8 cellular contexts compared by ENCODE assay signal in the genomic region with DNA sequence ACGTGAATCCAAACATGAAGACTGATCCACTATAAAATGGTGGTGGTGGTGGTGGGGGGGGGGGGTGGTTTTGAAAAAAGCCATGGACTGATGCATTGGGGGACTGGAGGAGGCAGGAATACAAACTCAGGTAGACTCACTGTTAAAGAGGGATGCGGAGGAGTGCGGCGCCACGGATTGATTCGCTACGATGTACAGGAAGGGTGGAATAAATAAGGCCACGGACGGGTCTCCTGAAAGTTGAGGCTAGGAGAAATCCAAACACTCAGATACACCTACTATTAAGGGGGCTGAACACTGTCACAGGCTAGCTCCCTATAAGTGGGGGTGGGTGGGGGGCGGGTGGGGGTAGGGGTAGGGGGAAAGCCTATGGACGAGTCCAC. TPM values are rescaled to one million over a fixed set of nuclear protein-coding genes. Genes with fewer than 3 reads are reported as not detected.
DNase-seq lines count a peak whose midpoint lies in the region; ATAC-seq and TF ChIP-seq lines count a peak whose summit lies in the region.

No MANE protein-coding gene starts in this region.

- peak overlapping the region; percentile 83 to 88 for H3K4me3 Mint-ChIP-seq in CD14-positive monocyte
- H3K4me3 Mint-ChIP-seq in neural crest cell, result peak overlapping the region; percentile 91

- H3K36me3 ChIP-seq in Loucy (ENCODE audit: insufficient read depth, low read length), result peaks cover 8% of the 10 kb centered on the region; the same call in 1 of the 2 replicates
- peaks cover 0 to 9% of the 10 kb centered on the region in 2 donors for H3K36me3 ChIP-seq in duodenal mucosa (ENCODE audit: control insufficient read depth in 1 of 2, insufficient read depth in 2 of 2, low read length in 2 of 2)

- peak overlapping the region; percentile 86 for H3K4me2 ChIP-seq in Loucy (ENCODE audit: low read depth, low read length, poor library complexity, severe bottlenecking)

- H3K9ac ChIP-seq in Loucy (ENCODE audit: low read depth, low read length, poor library complexity, severe bottlenecking), result peak overlapping the region; percentile 77
- peak overlapping the region; percentile 57 to 84 for H3K9ac ChIP-seq in duodenal mucosa (ENCODE audit: low read depth in 1 of 2, low read length in 2 of 2)

- H3K9me3 Mint-ChIP-seq in CD14-positive monocyte (peaks cover 0 to 6% (median 5%) of the 10 kb centered on the region in 7 donors), neural crest cell (peaks cover 2% of the 10 kb centered on the region)

- H3K27ac ChIP-seq in duodenal mucosa (ENCODE audit: low read depth, low read length), result no peak overlapping the region

- peaks cover 27% of the 10 kb centered on the region for H3K4me1 Mint-ChIP-seq in CD14-positive monocyte
- H3K4me1 Mint-ChIP-seq in neural crest cell, result peaks cover 39% of the 10 kb centered on the region

- intact Hi-C loops in CD14-positive monocyte (cut with micrococcal nuclease), result loop anchor here (5.0 to 10.0 kb wide), 3 partner anchors 87 to 455 kb away; a partner anchor contains a TSS

- H3F3A ChIP-seq in Loucy (ENCODE audit: low read depth), result no peaks in the 10 kb centered on the region

- DNase-seq in CD14-positive monocyte (ENCODE audit: low spot score), result no peak
- no peak for DNase-seq in neural crest cell (ENCODE audit: low read depth, low spot score)
- DNase-seq in stimulated activated CD4-positive, alpha-beta T cell treated with anti-CD3 and anti-CD28 coated beads, Interleukin-2, amount 100 ng/mL, for 24 hours, result no peak
- DNase-seq in cortex of kidney (lab: John Stamatoyannopoulos, UW), result no peak
- no peak for DNase-seq in stimulated activated CD4-positive, alpha-beta T cell treated with anti-CD3 and anti-CD28 coated beads, Interleukin-1b, Interleukin-23, amount 100 ng/mL, for 48 hours

- no peak overlapping the region for H2AFZ ChIP-seq in Loucy (ENCODE audit: low read length)

- peaks cover 10 to 32% of the 10 kb centered on the region in 2 donors for H3K36me3 Mint-ChIP-seq in CD14-positive monocyte
- H3K36me3 Mint-ChIP-seq in neural crest cell (ENCODE audit: low read depth), result peaks cover 14% of the 10 kb centered on the region

- no peaks in the 10 kb centered on the region for H3K27me3 ChIP-seq in Loucy (ENCODE audit: insufficient read depth, low read length, poor library complexity, severe bottlenecking)
- H3K27me3 ChIP-seq in duodenal mucosa (ENCODE audit: control insufficient read depth in 1 of 2, insufficient read depth in 2 of 2, low read length in 2 of 2), result no peaks in the 10 kb centered on the region

- H3K79me2 ChIP-seq in Loucy (ENCODE audit: insufficient read depth, low read length), result peaks cover 24% of the 10 kb centered on the region; the same call in 1 of the 2 replicates

- H3K27ac Mint-ChIP-seq in CD14-positive monocyte, result peak overlapping the region; percentile 43 to 95 (median 82)
- H3K27ac Mint-ChIP-seq in neural crest cell (ENCODE audit: unreplicated experiment), result no peak overlapping the region

- ATAC-seq in HG03521 (IDR thresholded peaks at IDR 0.05; ENCODE audit: unreplicated experiment), result no peak

- H3K9me2 ChIP-seq in Loucy (replicated peaks; ENCODE audit: low read depth, low read length), result no peaks in the 10 kb centered on the region

- H3K4me3 ChIP-seq in Loucy (ENCODE audit: low read length, poor library complexity, severe bottlenecking) (peak overlapping the region; percentile 89), duodenal mucosa (ENCODE audit: low read depth in 1 of 2, low read length in 2 of 2) (peak overlapping the region; percentile 83)

- H3K9me3 ChIP-seq in Loucy (ENCODE audit: insufficient read depth, low read depth, low read length), result no peaks in the 10 kb centered on the region
- no peaks in the 10 kb centered on the region for H3K9me3 ChIP-seq in duodenal mucosa (ENCODE audit: control insufficient read depth in 1 of 2, low read length in 2 of 2)

- H3K27me3 Mint-ChIP-seq in CD14-positive monocyte (ENCODE audit: low read depth in 3 of 3) (peaks cover 0 to 3% (median 2%) of the 10 kb centered on the region in 3 donors), neural crest cell (ENCODE audit: low read depth) (no peaks in the 10 kb centered on the region)

- peaks cover 15% of the 10 kb centered on the region for H3K4me1 ChIP-seq in Loucy (ENCODE audit: insufficient read depth, low read length, poor library complexity, severe bottlenecking)
- H3K4me1 ChIP-seq in duodenal mucosa (ENCODE audit: control insufficient read depth in 1 of 2, insufficient read depth in 2 of 2, low read length in 2 of 2), result peaks cover 19 to 21% of the 10 kb centered on the region in 2 donors

- no peak for TF ChIP-seq CTCF in CD14-positive monocyte (IDR thresholded peaks at IDR 0.05)
- no peak for TF ChIP-seq CTCF in Loucy (conservative IDR thresholded peaks at IDR 0.05; ENCODE audit: low read length)
- TF ChIP-seq CTCF in neural crest cell (conservative IDR thresholded peaks at IDR 0.05), result no peak

- peaks cover 14% of the 10 kb centered on the region for H4K20me1 ChIP-seq in Loucy (ENCODE audit: insufficient read depth, low read length, poor library complexity, severe bottlenecking)

RNA-seq across cellular contexts. Expression of a gene that starts 0.6 kb away (rescaled TPM):
- 10 to 100 TPM in 1 of 2 donors, 1 to 10 TPM in 1; 9.5 to 10.7 TPM for polyA plus RNA-seq in CD14-positive monocyte
- total RNA-seq in neural crest cell, result 24.6 and 27.4 TPM in 2 replicates

RNA-seq across cellular contexts. Expression of a gene that starts 9.2 kb away (rescaled TPM):
- 100 to 1,000 TPM; 174 to 213 TPM for polyA plus RNA-seq in CD14-positive monocyte
- 93.7 and 95.7 TPM in 2 replicates for total RNA-seq in neural crest cell

RNA-seq across cellular contexts. Expression of a gene that starts 20.0 kb away (rescaled TPM):
- polyA plus RNA-seq in CD14-positive monocyte, result 100 to 1,000 TPM; 461 to 491 TPM
- total RNA-seq in neural crest cell, result 1.6 and 1.7 TPM in 2 replicates

RNA-seq across cellular contexts. Expression of a gene that starts 30.1 kb away (rescaled TPM):
- under 1 TPM; 0.11 to 0.29 TPM for polyA plus RNA-seq in CD14-positive monocyte
- total RNA-seq in neural crest cell, result 4.5 and 4.9 TPM in 2 replicates
